In genomic region chr4:2869659-2870058, GRCh38 we compare ENCODE assay signal across 15 cellular contexts. TPM values are rescaled to one million over a fixed set of nuclear protein-coding genes. Genes with fewer than 3 reads are reported as not detected.
A peak's percentile ranks its signal among the peaks of the same experiment; 100 is the strongest.
DNase-seq lines count a peak whose midpoint lies in the region; ATAC-seq, FAIRE-seq and TF ChIP-seq lines count a peak whose summit lies in the region.
"Had no signal": no experiment of that assay in that cellular context is flagged by ENCODE, and none has a peak within 500 bp of the region (broad histone marks: within the 10 kb centered on the region; RNA-seq: fewer than 3 reads in every experiment).

No MANE protein-coding gene starts in this region.

- H3K4me3 ChIP-seq in Caco-2 (ENCODE audit: low read depth, low read length) (no peak overlapping the region), small intestine (ENCODE audit: low read depth in 1 of 2, low read length in 2 of 2) (no peak overlapping the region)
- H3K4me3 ChIP-seq: pancreas, PC-9, testis had no signal

- DNase-seq in Caco-2: no peak
- peak; percentile 35 for DNase-seq in small intestine
- no peak for DNase-seq in amniotic stem cell (lab: John Stamatoyannopoulos, UW)
- DNase-seq in Ammon's horn (ENCODE audit: low spot score): no peak
- DNase-seq: activated naive CD8-positive, alpha-beta T cell treated with anti-CD3 and anti-CD28 coated beads for 36 hours; NCI-H510A; pancreas; PC-9; stimulated activated CD4-positive, alpha-beta T cell treated with anti-CD3 and anti-CD28 coated beads, Interleukin-15, amount 100 ng/mL, for 24 hours; testis had no signal

- CTCF ChIA-PET in Caco-2 (lab: Charles Lee): no interaction called here

- POLR2A ChIA-PET in Caco-2 (lab: Charles Lee): no interaction called here

- H3K36me3 ChIP-seq in Caco-2 (ENCODE audit: control insufficient read depth, insufficient read depth, low read length): no peaks in the 10 kb centered on the region
- no peaks in the 10 kb centered on the region for H3K36me3 ChIP-seq in small intestine (ENCODE audit: control insufficient read depth in 2 of 2, insufficient read depth in 2 of 2, low read length in 2 of 2)
- H3K36me3 ChIP-seq: pancreas had no signal

- TF ChIP-seq CTCF in Caco-2 (IDR thresholded peaks at IDR 0.05; ENCODE audit: insufficient read depth in 1 of 2, low read depth in 1 of 2, low read length in 1 of 2, severe bottlenecking in 1 of 2, unreplicated experiment in 1 of 2): no peak
- no peak for TF ChIP-seq CTCF in VCaP (conservative IDR thresholded peaks at IDR 0.05)

- H3K4me3 Mint-ChIP-seq in Caco-2 (ENCODE audit: unreplicated experiment): no peak overlapping the region
- H3K4me3 Mint-ChIP-seq: activated naive CD8-positive, alpha-beta T cell treated with anti-CD3 and anti-CD28 coated beads for 36 hours had no signal

- 25 to 49% (median 39%) methylated on average over 6 of the region's 6 CpGs for WGBS in small intestine, 3 donors

- H3K9me3 ChIP-seq in Caco-2 (no peaks in the 10 kb centered on the region), small intestine (ENCODE audit: control insufficient read depth, low read depth) (no peaks in the 10 kb centered on the region)
- H3K9me3 ChIP-seq: pancreas, testis had no signal

- H3K27ac Mint-ChIP-seq in Caco-2 (ENCODE audit: unreplicated experiment): peak overlapping the region; percentile 76
- H3K27ac Mint-ChIP-seq: activated naive CD8-positive, alpha-beta T cell treated with anti-CD3 and anti-CD28 coated beads for 36 hours had no signal

- H3K27ac ChIP-seq in VCaP (peak overlapping the region; percentile 92; the same call in 1 of the 2 replicates), layer of hippocampus (ENCODE audit: low read depth, low read length) (peak overlapping the region; percentile 18), small intestine (ENCODE audit: low read depth in 1 of 2, low read length in 1 of 2) (peak overlapping the region; percentile 42 to 52)
- H3K27ac ChIP-seq: C4-2B, PC-9 had no signal

- no peak for ATAC-seq in GM19035 (IDR thresholded peaks at IDR 0.05; ENCODE audit: unreplicated experiment)
- ATAC-seq in HG03460 (IDR thresholded peaks at IDR 0.05; ENCODE audit: unreplicated experiment): no peak

- H3K4me1 Mint-ChIP-seq in Caco-2 (ENCODE audit: low read depth, unreplicated experiment): peaks cover 44% of the 10 kb centered on the region

- intact Hi-C loops in Caco-2 (cut with micrococcal nuclease; ENCODE audit: unreplicated experiment): no loop called here

- no peak for FAIRE-seq in small intestine (lab: Jason Lieb, UNC)
- FAIRE-seq: pancreas had no signal

- H3K9me3 Mint-ChIP-seq in Caco-2 (ENCODE audit: unreplicated experiment): no peaks in the 10 kb centered on the region
- H3K9me3 Mint-ChIP-seq: activated naive CD8-positive, alpha-beta T cell treated with anti-CD3 and anti-CD28 coated beads for 36 hours had no signal

- peaks cover 64% of the 10 kb centered on the region for H3K4me1 ChIP-seq in Caco-2
- H3K4me1 ChIP-seq in small intestine (ENCODE audit: control insufficient read depth in 2 of 2, insufficient read depth in 1 of 2, low read depth in 1 of 2, low read length in 1 of 2): peaks cover 9 to 18% of the 10 kb centered on the region in 2 donors

- no peaks in the 10 kb centered on the region for H3K27me3 Mint-ChIP-seq in Caco-2 (ENCODE audit: insufficient read depth, unreplicated experiment)
- H3K27me3 Mint-ChIP-seq: activated naive CD8-positive, alpha-beta T cell treated with anti-CD3 and anti-CD28 coated beads for 36 hours had no signal

- no peaks in the 10 kb centered on the region for H3K36me3 Mint-ChIP-seq in Caco-2 (ENCODE audit: insufficient read depth, unreplicated experiment)

- H3K27me3 ChIP-seq in Caco-2 (replicated peaks; ENCODE audit: control insufficient read depth, insufficient read depth, low read length) (no peaks in the 10 kb centered on the region), layer of hippocampus (ENCODE audit: control insufficient read depth, insufficient read depth, low read length) (no peaks in the 10 kb centered on the region), small intestine (ENCODE audit: control insufficient read depth in 2 of 2, insufficient read depth in 2 of 2, low read length in 2 of 2) (no peaks in the 10 kb centered on the region)
- H3K27me3 ChIP-seq: pancreas, testis had no signal

- BruUV-seq in Caco-2 (replicated peaks; lab: Mats Ljungman, UMichigan): no TSS peak

RNA-seq across cellular contexts. Expression of gene ADD1, which starts 26.0 kb away (rescaled TPM):
- total RNA-seq in Caco-2 (2022): 222 and 242 TPM in 2 replicates
- 100 to 1,000 TPM; 158 to 262 (median 180) TPM for polyA plus RNA-seq in small intestine

Comparison
In these comparisons a context has a peak if more than half of its experiments do, and no peak if none do; other contexts are left out.
1. H3K27ac ChIP-seq: peak in every context shown above with its lines; median percentile 92 in VCaP; 47 in small intestine; 18 in layer of hippocampus.